Comparison of ENCODE assay signal across 9 cellular contexts in genomic region chr1:184890539-184890973, GRCh38.
A peak's percentile ranks its signal among the peaks of the same experiment; 100 is the strongest.
DNase-seq lines count a peak whose midpoint lies in the region; ATAC-seq and TF ChIP-seq lines count a peak whose summit lies in the region.
"Had no signal": no experiment of that assay in that cellular context is flagged by ENCODE, and none has a peak within 500 bp of the region (broad histone marks: within the 10 kb centered on the region; RNA-seq: fewer than 3 reads in every experiment).

No MANE protein-coding gene starts in this region.

- intact Hi-C loops in breast epithelium (cut with DNase I; ENCODE audit: low total_unique reads), result no loop called here
- intact Hi-C loops in MCF 10A (cut with micrococcal nuclease), result no loop called here
- intact Hi-C loops in left lung (cut with DNase I), result no loop called here
- intact Hi-C loops in uterus (cut with DNase I; ENCODE audit: low total_unique reads), result no loop called here

- no peak overlapping the region for H3K4me3 ChIP-seq in breast epithelium
- H3K4me3 ChIP-seq in adipocyte (ENCODE audit: low read length), result peak overlapping the region; percentile 14
- no peak overlapping the region for H3K4me3 ChIP-seq in left lung
- H3K4me3 ChIP-seq in uterus, result no peak overlapping the region
- H3K4me3 ChIP-seq in GM23338, result no peak overlapping the region

- no TSS peak for BruUV-seq in MCF 10A (replicated peaks; lab: Mats Ljungman, UMichigan)

- H2AFZ ChIP-seq in GM23338, result no peak overlapping the region

- POLR2A ChIA-PET in MCF 10A (lab: Yijun Ruan, JAX), result interaction anchor here (0.7 to 1.4 kb wide), 3 partner anchors 31 to 201 kb away, joined by 3 to 4 read pairs (median 3); no protein-coding TSS in a partner anchor

- DNase-seq in breast epithelium (ENCODE audit: low spot score in 2 of 2) (no peak), MCF 10A (ENCODE audit: unreplicated experiment) (no peak), adipocyte (ENCODE audit: low read depth) (peak; percentile 46), left lung (no peak), uterus (no peak), GM23338 (ENCODE audit: low spot score) (no peak)
- DNase-seq: BE2C had no signal

- peaks cover 3% of the 10 kb centered on the region; the same call in 1 of the 2 replicates for H4K20me1 ChIP-seq in GM23338 (replicated peaks; ENCODE audit: insufficient read depth)

- H3K79me2 ChIP-seq in GM23338 (replicated peaks; ENCODE audit: insufficient read depth), result no peaks in the 10 kb centered on the region

- CTCF ChIA-PET in MCF 10A (lab: Yijun Ruan, JAX), result interaction anchor here (0.6 kb wide), 1 partner anchor 83 kb away, joined by 3 read pairs; no protein-coding TSS in a partner anchor

- H3K9me3 ChIP-seq in breast epithelium (no peaks in the 10 kb centered on the region), adipocyte (ENCODE audit: control insufficient read depth, low read length) (no peaks in the 10 kb centered on the region), left lung (no peaks in the 10 kb centered on the region), uterus (no peaks in the 10 kb centered on the region)
- H3K9me3 ChIP-seq: BE2C had no signal

- no peak overlapping the region for H3K9ac ChIP-seq in adipocyte (ENCODE audit: low read length)

- TF ChIP-seq POLR2A in breast epithelium (IDR thresholded peaks at IDR 0.05), result no peak
- no peak for TF ChIP-seq POLR2A in uterus (IDR thresholded peaks at IDR 0.05)

- H3K36me3 ChIP-seq in breast epithelium (no peaks in the 10 kb centered on the region), adipocyte (ENCODE audit: control insufficient read depth, insufficient read depth, low read length, severe bottlenecking) (no peaks in the 10 kb centered on the region), left lung (peaks cover 0 to 28% of the 10 kb centered on the region in 2 donors), uterus (no peaks in the 10 kb centered on the region), GM23338 (ENCODE audit: insufficient read depth) (no peaks in the 10 kb centered on the region)
- H3K36me3 ChIP-seq: BE2C had no signal

- no peak for TF ChIP-seq CTCF in breast epithelium (IDR thresholded peaks at IDR 0.05)
- no peak for TF ChIP-seq CTCF in MCF 10A (IDR thresholded peaks at IDR 0.05; ENCODE audit: unreplicated experiment)
- no peak for TF ChIP-seq CTCF in left lung (IDR thresholded peaks at IDR 0.05)
- TF ChIP-seq CTCF in uterus (IDR thresholded peaks at IDR 0.05), result no peak
- TF ChIP-seq CTCF in GM23338 (conservative IDR thresholded peaks at IDR 0.05; ENCODE audit: low read depth in 2 of 2), result no peak

- H3K4me2 ChIP-seq in GM23338, result no peak overlapping the region

- no peak overlapping the region for H3K27ac Mint-ChIP-seq in MCF 10A (ENCODE audit: low read depth, unreplicated experiment)
- H3K27ac Mint-ChIP-seq in GM23338, result no peak overlapping the region

- H3K36me3 Mint-ChIP-seq in MCF 10A (ENCODE audit: insufficient read depth, unreplicated experiment) (no peaks in the 10 kb centered on the region), GM23338 (ENCODE audit: low read depth) (peaks cover 4% of the 10 kb centered on the region; the same call in 1 of the 3 replicates)

- H3K9me2 ChIP-seq in GM23338 (ENCODE audit: insufficient read depth), result no peaks in the 10 kb centered on the region

- H3K4me1 Mint-ChIP-seq in MCF 10A (ENCODE audit: insufficient read depth, unreplicated experiment), result no peaks in the 10 kb centered on the region
- H3K4me1 Mint-ChIP-seq in GM23338, result peaks cover 10% of the 10 kb centered on the region

- H3K9me3 Mint-ChIP-seq in MCF 10A (ENCODE audit: unreplicated experiment) (no peaks in the 10 kb centered on the region), GM23338 (no peaks in the 10 kb centered on the region)

- H3K27ac ChIP-seq in breast epithelium (peak overlapping the region; percentile 70 to 82), left lung (peak overlapping the region in 1 of 2 donors; percentile 57), uterus (peak overlapping the region; percentile 23 to 56), GM23338 (ENCODE audit: low read depth) (no peak overlapping the region)

- no peaks in the 10 kb centered on the region for H3K4me1 ChIP-seq in breast epithelium
- H3K4me1 ChIP-seq in adipocyte (ENCODE audit: control insufficient read depth, insufficient read depth, low read length), result peaks cover 35% of the 10 kb centered on the region
- H3K4me1 ChIP-seq in left lung, result peaks cover 5 to 17% of the 10 kb centered on the region in 2 donors
- no peaks in the 10 kb centered on the region for H3K4me1 ChIP-seq in uterus
- H3K4me1 ChIP-seq in GM23338 (ENCODE audit: insufficient read depth), result peaks cover 10% of the 10 kb centered on the region; the same call in 1 of the 2 replicates
- H3K4me1 ChIP-seq: BE2C had no signal

- no peaks in the 10 kb centered on the region for H3K27me3 ChIP-seq in breast epithelium
- no peaks in the 10 kb centered on the region for H3K27me3 ChIP-seq in adipocyte (replicated peaks; ENCODE audit: control insufficient read depth, insufficient read depth, low read length)
- H3K27me3 ChIP-seq in left lung, result no peaks in the 10 kb centered on the region
- no peaks in the 10 kb centered on the region for H3K27me3 ChIP-seq in uterus
- peaks cover 9% of the 10 kb centered on the region; the same call in 1 of the 2 replicates for H3K27me3 ChIP-seq in GM23338 (ENCODE audit: insufficient read depth)
- H3K27me3 ChIP-seq: BE2C had no signal

- no peaks in the 10 kb centered on the region for H3F3A ChIP-seq in GM23338 (replicated peaks; ENCODE audit: low read depth)

- peaks cover 96% of the 10 kb centered on the region for H3K27me3 Mint-ChIP-seq in MCF 10A (ENCODE audit: insufficient read depth, unreplicated experiment)
- H3K27me3 Mint-ChIP-seq in GM23338 (ENCODE audit: insufficient read depth, low read depth, poor library complexity), result peaks cover 14% of the 10 kb centered on the region

- ATAC-seq in left lung (peak; percentile 58), GM23338 (no peak), HG02852 (IDR thresholded peaks at IDR 0.05; ENCODE audit: unreplicated experiment) (no peak), HG02798 (IDR thresholded peaks at IDR 0.05; ENCODE audit: poor library complexity, unreplicated experiment) (no peak)

- H3K4me3 Mint-ChIP-seq in MCF 10A (ENCODE audit: unreplicated experiment), result no peak overlapping the region
- H3K4me3 Mint-ChIP-seq in GM23338, result no peak overlapping the region

TF ChIP-seq in GM23338, 12 proteins besides CTCF, POLR2A, EP300 and RAD21 (continues in another document):
- no peak for TF ChIP-seq JUNB (IDR thresholded peaks at IDR 0.05; ENCODE audit: unreplicated experiment)
- TF ChIP-seq, protein P1, sequence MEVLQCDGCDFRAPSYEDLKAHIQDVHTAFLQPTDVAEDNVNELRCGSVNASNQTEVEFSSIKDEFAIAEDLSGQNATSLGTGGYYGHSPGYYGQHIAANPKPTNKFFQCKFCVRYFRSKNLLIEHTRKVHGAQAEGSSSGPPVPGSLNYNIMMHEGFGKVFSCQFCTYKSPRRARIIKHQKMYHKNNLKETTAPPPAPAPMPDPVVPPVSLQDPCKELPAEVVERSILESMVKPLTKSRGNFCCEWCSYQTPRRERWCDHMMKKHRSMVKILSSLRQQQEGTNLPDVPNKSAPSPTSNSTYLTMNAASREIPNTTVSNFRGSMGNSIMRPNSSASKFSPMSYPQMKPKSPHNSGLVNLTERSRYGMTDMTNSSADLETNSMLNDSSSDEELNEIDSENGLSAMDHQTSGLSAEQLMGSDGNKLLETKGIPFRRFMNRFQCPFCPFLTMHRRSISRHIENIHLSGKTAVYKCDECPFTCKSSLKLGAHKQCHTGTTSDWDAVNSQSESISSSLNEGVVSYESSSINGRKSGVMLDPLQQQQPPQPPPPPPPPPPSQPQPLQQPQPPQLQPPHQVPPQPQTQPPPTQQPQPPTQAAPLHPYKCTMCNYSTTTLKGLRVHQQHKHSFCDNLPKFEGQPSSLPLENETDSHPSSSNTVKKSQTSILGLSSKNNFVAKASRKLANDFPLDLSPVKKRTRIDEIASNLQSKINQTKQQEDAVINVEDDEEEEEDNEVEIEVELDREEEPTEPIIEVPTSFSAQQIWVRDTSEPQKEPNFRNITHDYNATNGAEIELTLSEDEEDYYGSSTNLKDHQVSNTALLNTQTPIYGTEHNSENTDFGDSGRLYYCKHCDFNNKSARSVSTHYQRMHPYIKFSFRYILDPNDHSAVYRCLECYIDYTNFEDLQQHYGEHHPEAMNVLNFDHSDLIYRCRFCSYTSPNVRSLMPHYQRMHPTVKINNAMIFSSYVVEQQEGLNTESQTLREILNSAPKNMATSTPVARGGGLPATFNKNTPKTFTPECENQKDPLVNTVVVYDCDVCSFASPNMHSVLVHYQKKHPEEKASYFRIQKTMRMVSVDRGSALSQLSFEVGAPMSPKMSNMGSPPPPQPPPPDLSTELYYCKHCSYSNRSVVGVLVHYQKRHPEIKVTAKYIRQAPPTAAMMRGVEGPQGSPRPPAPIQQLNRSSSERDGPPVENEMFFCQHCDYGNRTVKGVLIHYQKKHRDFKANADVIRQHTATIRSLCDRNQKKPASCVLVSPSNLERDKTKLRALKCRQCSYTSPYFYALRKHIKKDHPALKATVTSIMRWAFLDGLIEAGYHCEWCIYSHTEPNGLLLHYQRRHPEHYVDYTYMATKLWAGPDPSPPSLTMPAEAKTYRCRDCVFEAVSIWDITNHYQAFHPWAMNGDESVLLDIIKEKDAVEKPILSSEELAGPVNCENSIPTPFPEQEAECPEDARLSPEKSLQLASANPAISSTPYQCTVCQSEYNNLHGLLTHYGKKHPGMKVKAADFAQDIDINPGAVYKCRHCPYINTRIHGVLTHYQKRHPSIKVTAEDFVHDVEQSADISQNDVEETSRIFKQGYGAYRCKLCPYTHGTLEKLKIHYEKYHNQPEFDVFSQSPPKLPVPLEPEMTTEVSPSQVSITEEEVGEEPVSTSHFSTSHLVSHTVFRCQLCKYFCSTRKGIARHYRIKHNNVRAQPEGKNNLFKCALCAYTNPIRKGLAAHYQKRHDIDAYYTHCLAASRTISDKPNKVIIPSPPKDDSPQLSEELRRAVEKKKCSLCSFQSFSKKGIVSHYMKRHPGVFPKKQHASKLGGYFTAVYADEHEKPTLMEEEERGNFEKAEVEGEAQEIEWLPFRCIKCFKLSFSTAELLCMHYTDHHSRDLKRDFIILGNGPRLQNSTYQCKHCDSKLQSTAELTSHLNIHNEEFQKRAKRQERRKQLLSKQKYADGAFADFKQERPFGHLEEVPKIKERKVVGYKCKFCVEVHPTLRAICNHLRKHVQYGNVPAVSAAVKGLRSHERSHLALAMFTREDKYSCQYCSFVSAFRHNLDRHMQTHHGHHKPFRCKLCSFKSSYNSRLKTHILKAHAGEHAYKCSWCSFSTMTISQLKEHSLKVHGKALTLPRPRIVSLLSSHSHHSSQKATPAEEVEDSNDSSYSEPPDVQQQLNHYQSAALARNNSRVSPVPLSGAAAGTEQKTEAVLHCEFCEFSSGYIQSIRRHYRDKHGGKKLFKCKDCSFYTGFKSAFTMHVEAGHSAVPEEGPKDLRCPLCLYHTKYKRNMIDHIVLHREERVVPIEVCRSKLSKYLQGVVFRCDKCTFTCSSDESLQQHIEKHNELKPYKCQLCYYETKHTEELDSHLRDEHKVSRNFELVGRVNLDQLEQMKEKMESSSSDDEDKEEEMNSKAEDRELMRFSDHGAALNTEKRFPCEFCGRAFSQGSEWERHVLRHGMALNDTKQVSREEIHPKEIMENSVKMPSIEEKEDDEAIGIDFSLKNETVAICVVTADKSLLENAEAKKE (CRISPR knock-in tag; IDR thresholded peaks at IDR 0.05), result no peak
- no peak for TF ChIP-seq ZNF114 (CRISPR knock-in tag; IDR thresholded peaks at IDR 0.05)
